In the genomic region with DNA sequence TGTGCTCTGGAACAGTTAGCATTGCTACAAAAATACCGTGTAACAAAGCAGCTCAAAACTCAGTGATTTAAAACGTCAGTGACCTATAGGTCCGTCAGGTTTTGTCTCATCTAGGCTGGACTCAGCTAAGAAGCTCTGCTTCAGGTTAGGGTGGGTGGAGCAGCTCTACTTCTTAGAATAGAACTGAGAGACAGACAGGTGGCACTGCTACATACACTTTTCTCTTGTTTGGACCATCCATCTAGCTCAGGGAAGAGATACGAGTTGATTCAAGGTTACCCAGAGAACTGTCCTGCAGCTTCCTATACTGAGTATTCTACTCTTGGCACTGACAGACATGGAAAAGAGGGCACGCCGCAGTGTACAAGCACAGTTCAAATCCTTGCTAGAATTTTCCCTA, we compare ENCODE assay signal across 1 cellular context.
TF ChIP-seq lines count a peak whose summit lies in the region.

No MANE protein-coding gene starts in this region.

TF ChIP-seq in HepG2, 621 proteins besides CTCF, POLR2A, EP300 and RAD21 (continued from another document):
- TF ChIP-seq, protein P1, sequence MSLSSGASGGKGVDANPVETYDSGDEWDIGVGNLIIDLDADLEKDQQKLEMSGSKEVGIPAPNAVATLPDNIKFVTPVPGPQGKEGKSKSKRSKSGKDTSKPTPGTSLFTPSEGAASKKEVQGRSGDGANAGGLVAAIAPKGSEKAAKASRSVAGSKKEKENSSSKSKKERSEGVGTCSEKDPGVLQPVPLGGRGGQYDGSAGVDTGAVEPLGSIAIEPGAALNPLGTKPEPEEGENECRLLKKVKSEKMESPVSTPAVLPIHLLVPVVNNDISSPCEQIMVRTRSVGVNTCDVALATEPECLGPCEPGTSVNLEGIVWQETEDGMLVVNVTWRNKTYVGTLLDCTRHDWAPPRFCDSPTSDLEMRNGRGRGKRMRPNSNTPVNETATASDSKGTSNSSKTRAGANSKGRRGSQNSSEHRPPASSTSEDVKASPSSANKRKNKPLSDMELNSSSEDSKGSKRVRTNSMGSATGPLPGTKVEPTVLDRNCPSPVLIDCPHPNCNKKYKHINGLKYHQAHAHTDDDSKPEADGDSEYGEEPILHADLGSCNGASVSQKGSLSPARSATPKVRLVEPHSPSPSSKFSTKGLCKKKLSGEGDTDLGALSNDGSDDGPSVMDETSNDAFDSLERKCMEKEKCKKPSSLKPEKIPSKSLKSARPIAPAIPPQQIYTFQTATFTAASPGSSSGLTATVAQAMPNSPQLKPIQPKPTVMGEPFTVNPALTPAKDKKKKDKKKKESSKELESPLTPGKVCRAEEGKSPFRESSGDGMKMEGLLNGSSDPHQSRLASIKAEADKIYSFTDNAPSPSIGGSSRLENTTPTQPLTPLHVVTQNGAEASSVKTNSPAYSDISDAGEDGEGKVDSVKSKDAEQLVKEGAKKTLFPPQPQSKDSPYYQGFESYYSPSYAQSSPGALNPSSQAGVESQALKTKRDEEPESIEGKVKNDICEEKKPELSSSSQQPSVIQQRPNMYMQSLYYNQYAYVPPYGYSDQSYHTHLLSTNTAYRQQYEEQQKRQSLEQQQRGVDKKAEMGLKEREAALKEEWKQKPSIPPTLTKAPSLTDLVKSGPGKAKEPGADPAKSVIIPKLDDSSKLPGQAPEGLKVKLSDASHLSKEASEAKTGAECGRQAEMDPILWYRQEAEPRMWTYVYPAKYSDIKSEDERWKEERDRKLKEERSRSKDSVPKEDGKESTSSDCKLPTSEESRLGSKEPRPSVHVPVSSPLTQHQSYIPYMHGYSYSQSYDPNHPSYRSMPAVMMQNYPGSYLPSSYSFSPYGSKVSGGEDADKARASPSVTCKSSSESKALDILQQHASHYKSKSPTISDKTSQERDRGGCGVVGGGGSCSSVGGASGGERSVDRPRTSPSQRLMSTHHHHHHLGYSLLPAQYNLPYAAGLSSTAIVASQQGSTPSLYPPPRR (CRISPR knock-in tag; IDR thresholded peaks at IDR 0.05; ENCODE audit: borderline replicate concordance), result no peak
- no peak for TF ChIP-seq RFX1 (IDR thresholded peaks at IDR 0.05)
- no peak for TF ChIP-seq ZNF251 (CRISPR knock-in tag; IDR thresholded peaks at IDR 0.05)
- TF ChIP-seq ZNF562 (CRISPR knock-in tag; IDR thresholded peaks at IDR 0.05; ENCODE audit: borderline replicate concordance), result no peak
